Comparison of ENCODE assay signal across 31 cellular contexts in genomic region chr2:151945602-151946001, GRCh38.
"Had no signal": no experiment of that assay in that cellular context is flagged by ENCODE, and none has a peak within 500 bp of the region (broad histone marks: within the 10 kb centered on the region; RNA-seq: fewer than 3 reads in every experiment).

No MANE protein-coding gene starts in this region.

- FAIRE-seq: astrocyte, frontal cortex had no signal

- H3K9me3 ChIP-seq: esophagus muscularis mucosa had no signal

- H3K27me3 ChIP-seq: brain microvascular endothelial cell, dorsolateral prefrontal cortex, esophagus muscularis mucosa had no signal

- DNase-seq: activated CD4-positive, alpha-beta memory T cell treated with anti-CD3 and anti-CD28 coated beads for 36 hours; activated CD4-positive, alpha-beta T cell treated with anti-CD3 and anti-CD28 coated beads for 36 hours; activated CD4-positive, alpha-beta T cell treated with anti-CD3 and anti-CD28 coated beads, Interleukin-2, amount 10 ng/mL, durations not matched to agents 24 days and 14 days; activated CD4-positive, CD25-positive, alpha-beta regulatory T cell; activated CD4-positive, CD25-positive, alpha-beta regulatory T cell treated with anti-CD3 and anti-CD28 coated beads, Interleukin-2, amount 50 U/mL, for 72 hours; activated CD8-positive, alpha-beta memory T cell treated with anti-CD3 and anti-CD28 coated beads, Interleukin-2, amount 10 ng/mL, durations not matched to agents 7 days and 5 days; activated CD8-positive, alpha-beta memory T cell treated with anti-CD3 and anti-CD28 coated beads, Interleukin-2, amount 50 U/mL, for 4 hours; activated CD8-positive, alpha-beta T cell treated with anti-CD3 and anti-CD28 coated beads, Interleukin-2, amount 10 ng/mL, durations not matched to agents 7 days and 5 days; activated gamma-delta T cell; activated naive CD4-positive, alpha-beta T cell; activated naive CD4-positive, alpha-beta T cell treated with anti-CD3 and anti-CD28 coated beads, Interleukin-2, amount 10 ng/mL, durations not matched to agents 7 days and 5 days; activated naive CD8-positive, alpha-beta T cell treated with anti-CD3 and anti-CD28 coated beads, Interleukin-2, amount 10 ng/mL, durations not matched to agents 7 days and 5 days; activated T-cell treated with anti-CD3 and anti-CD28 coated beads for 4 hours; activated T-cell treated with anti-CD3 and anti-CD28 coated beads, Interleukin-2, amount 50 U/mL, for 24 hours; activated T-cell treated with anti-CD3 and anti-CD28 coated beads, Interleukin-2, amount 50 U/mL, for 72 hours; amniotic stem cell; anterior cingulate cortex; brain microvascular endothelial cell; caudate nucleus; cerebellar nuclear complex; dorsolateral prefrontal cortex; effector memory CD4-positive, alpha-beta T cell; endodermal cell; erythroblast; head of caudate nucleus; T-helper 2 cell had no signal

- H3K27ac ChIP-seq: brain microvascular endothelial cell, coronary artery, esophagus muscularis mucosa had no signal

- H3K36me3 ChIP-seq: brain microvascular endothelial cell, esophagus muscularis mucosa had no signal

- ATAC-seq: activated CD4-positive, alpha-beta T cell treated with anti-CD3 and anti-CD28 coated beads for 36 hours; activated CD8-positive, alpha-beta memory T cell treated with anti-CD3 and anti-CD28 coated beads, Interleukin-2, amount 10 ng/mL, durations not matched to agents 7 days and 5 days; activated CD8-positive, alpha-beta T cell treated with anti-CD3 and anti-CD28 coated beads, Interleukin-2, amount 10 ng/mL, durations not matched to agents 7 days and 5 days; activated naive CD4-positive, alpha-beta T cell treated with anti-CD3 and anti-CD28 coated beads, Interleukin-2, amount 50 U/mL, for 72 hours; activated T-cell treated with anti-CD3 and anti-CD28 coated beads, Interleukin-2, amount 50 U/mL, for 72 hours had no signal

- H3K4me3 ChIP-seq: coronary artery, dorsolateral prefrontal cortex, esophagus muscularis mucosa had no signal
